ENCODE assay signal across 13 cellular contexts in genomic region chr1:157806431-157807149, GRCh38. TPM values are rescaled to one million over a fixed set of nuclear protein-coding genes. Genes with fewer than 3 reads are reported as not detected.
DNase-seq lines count a peak whose midpoint lies in the region; ATAC-seq and TF ChIP-seq lines count a peak whose summit lies in the region.
"Had no signal": no experiment of that assay in that cellular context is flagged by ENCODE, and none has a peak within 500 bp of the region (broad histone marks: within the 10 kb centered on the region; RNA-seq: fewer than 3 reads in every experiment).

No MANE protein-coding gene starts in this region.

- no peaks in the 10 kb centered on the region for H3K9me3 ChIP-seq in mucosa of descending colon

- intact Hi-C loops in mucosa of descending colon (cut with DNase I, micrococcal nuclease): no loop called here

- TF ChIP-seq CTCF in mucosa of descending colon (IDR thresholded peaks at IDR 0.05): no peak

- H3K36me3 ChIP-seq in mucosa of descending colon (ENCODE audit: low read depth): no peaks in the 10 kb centered on the region

- DNase-seq in mucosa of descending colon (peak in 2 of 3 donors; percentile 21 to 66), NCI-H2029 (lab: John Stamatoyannopoulos, UW) (no peak), NCI-H82 treated with DMSO at 0.1 percent for 48 hours (lab: John Stamatoyannopoulos, UW; ENCODE audit: unreplicated experiment) (no peak), NCI-H2227 treated with DMSO at 0.1 percent for 48 hours (lab: John Stamatoyannopoulos, UW) (no peak)
- no peak for DNase-seq in stimulated activated naive CD4-positive, alpha-beta T cell treated with Interleukin-2 at 50 U/mL for 16 hours (lab: John Stamatoyannopoulos, UW)
- DNase-seq: activated T-cell treated with anti-CD3 and anti-CD28 coated beads for 4 hours, KG1, SIG-M5 had no signal

- no peak overlapping the region for H3K4me3 ChIP-seq in mucosa of descending colon
- H3K4me3 ChIP-seq: coronary artery had no signal

- no peaks in the 10 kb centered on the region for H3K4me1 ChIP-seq in mucosa of descending colon (ENCODE audit: low read depth)

- ATAC-seq in GM18868 (IDR thresholded peaks at IDR 0.05; ENCODE audit: unreplicated experiment) (peak; percentile 82), GM21576 (IDR thresholded peaks at IDR 0.05; ENCODE audit: unreplicated experiment) (peak; percentile 93), HG03354 (IDR thresholded peaks at IDR 0.05; ENCODE audit: poor library complexity, severe bottlenecking, unreplicated experiment) (peak; percentile 95), mucosa of descending colon (peak; percentile 85)

RNA-seq across cellular contexts. Expression of gene FCRL1, which starts 13.3 kb away (rescaled TPM):
- total RNA-seq in mucosa of descending colon: 1 to 10 TPM in 1 of 3 donors, under 1 TPM in 1, not detected in 1; 0.17 to 1.4 TPM
- total RNA-seq: osteocyte had no signal

RNA-seq across cellular contexts. Expression of gene FCRL2, which starts 29.7 kb away (rescaled TPM):
- 1 to 10 TPM in 2 of 3 donors, under 1 TPM in 1; 0.51 to 1.4 (median 1.0) TPM for total RNA-seq in mucosa of descending colon
- total RNA-seq: osteocyte had no signal

RNA-seq across cellular contexts. Expression of gene CD5L, which starts 35.0 kb away (rescaled TPM):
- under 1 TPM in 1 of 3 donors, not detected in 2; 0.22 TPM for total RNA-seq in mucosa of descending colon
- total RNA-seq: osteocyte had no signal

Comparison
In these comparisons a context has a peak if more than half of its experiments do, and no peak if none do; other contexts are left out.
1. DNase-seq: peak in mucosa of descending colon (2 of 3); none in NCI-H2029 (single experiment), NCI-H82 treated with DMSO at 0.1 percent for 48 hours (single experiment), stimulated activated naive CD4-positive, alpha-beta T cell treated with Interleukin-2 at 50 U/mL for 16 hours (single experiment) and NCI-H2227 treated with DMSO at 0.1 percent for 48 hours (single experiment).
2. Peak in every context shown above with its lines, with median percentiles within 50 percentile points of each other: ATAC-seq.